2 cellular contexts compared by ENCODE assay signal in the genomic region with DNA sequence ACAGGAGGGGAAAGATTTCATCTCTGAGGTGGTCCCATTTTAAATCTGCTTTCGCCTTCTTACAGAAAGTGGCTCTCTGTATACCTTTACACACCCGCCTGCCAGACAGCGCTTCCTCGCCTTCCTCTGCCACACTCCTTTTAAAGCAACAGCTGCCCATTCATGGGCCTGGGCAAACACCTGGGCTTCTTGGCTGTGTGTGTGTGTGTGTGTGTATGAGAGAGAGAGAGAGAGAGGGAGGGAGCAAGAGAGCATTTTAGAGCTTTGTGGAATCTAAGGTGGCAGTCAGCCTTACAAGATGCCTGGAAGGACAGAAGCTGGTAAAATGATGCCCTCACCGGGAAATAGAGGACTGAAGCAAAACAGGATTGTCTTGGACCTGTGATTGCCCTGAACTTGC.
TF ChIP-seq lines count a peak whose summit lies in the region.

No MANE protein-coding gene starts in this region.

TF ChIP-seq in WTC11, 78 proteins besides CTCF, POLR2A, EP300 and RAD21 (continued from another document):
- TF ChIP-seq, protein P1, sequence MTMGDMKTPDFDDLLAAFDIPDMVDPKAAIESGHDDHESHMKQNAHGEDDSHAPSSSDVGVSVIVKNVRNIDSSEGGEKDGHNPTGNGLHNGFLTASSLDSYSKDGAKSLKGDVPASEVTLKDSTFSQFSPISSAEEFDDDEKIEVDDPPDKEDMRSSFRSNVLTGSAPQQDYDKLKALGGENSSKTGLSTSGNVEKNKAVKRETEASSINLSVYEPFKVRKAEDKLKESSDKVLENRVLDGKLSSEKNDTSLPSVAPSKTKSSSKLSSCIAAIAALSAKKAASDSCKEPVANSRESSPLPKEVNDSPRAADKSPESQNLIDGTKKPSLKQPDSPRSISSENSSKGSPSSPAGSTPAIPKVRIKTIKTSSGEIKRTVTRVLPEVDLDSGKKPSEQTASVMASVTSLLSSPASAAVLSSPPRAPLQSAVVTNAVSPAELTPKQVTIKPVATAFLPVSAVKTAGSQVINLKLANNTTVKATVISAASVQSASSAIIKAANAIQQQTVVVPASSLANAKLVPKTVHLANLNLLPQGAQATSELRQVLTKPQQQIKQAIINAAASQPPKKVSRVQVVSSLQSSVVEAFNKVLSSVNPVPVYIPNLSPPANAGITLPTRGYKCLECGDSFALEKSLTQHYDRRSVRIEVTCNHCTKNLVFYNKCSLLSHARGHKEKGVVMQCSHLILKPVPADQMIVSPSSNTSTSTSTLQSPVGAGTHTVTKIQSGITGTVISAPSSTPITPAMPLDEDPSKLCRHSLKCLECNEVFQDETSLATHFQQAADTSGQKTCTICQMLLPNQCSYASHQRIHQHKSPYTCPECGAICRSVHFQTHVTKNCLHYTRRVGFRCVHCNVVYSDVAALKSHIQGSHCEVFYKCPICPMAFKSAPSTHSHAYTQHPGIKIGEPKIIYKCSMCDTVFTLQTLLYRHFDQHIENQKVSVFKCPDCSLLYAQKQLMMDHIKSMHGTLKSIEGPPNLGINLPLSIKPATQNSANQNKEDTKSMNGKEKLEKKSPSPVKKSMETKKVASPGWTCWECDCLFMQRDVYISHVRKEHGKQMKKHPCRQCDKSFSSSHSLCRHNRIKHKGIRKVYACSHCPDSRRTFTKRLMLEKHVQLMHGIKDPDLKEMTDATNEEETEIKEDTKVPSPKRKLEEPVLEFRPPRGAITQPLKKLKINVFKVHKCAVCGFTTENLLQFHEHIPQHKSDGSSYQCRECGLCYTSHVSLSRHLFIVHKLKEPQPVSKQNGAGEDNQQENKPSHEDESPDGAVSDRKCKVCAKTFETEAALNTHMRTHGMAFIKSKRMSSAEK (CRISPR knock-in tag; IDR thresholded peaks at IDR 0.05; ENCODE audit: borderline replicate concordance), result no peak
- TF ChIP-seq ETV6 (CRISPR knock-in tag; IDR thresholded peaks at IDR 0.05) (no peak), CREM (CRISPR knock-in tag; IDR thresholded peaks at IDR 0.05) (no peak), ZNF423 (CRISPR knock-in tag; IDR thresholded peaks at IDR 0.05) (no peak), SMAD3 (CRISPR knock-in tag; IDR thresholded peaks at IDR 0.05; ENCODE audit: borderline replicate concordance) (no peak), EMX1 (CRISPR knock-in tag; IDR thresholded peaks at IDR 0.05) (no peak)
- TF ChIP-seq, protein P2, sequence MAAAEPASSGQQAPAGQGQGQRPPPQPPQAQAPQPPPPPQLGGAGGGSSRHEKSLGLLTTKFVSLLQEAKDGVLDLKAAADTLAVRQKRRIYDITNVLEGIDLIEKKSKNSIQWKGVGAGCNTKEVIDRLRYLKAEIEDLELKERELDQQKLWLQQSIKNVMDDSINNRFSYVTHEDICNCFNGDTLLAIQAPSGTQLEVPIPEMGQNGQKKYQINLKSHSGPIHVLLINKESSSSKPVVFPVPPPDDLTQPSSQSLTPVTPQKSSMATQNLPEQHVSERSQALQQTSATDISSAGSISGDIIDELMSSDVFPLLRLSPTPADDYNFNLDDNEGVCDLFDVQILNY (CRISPR knock-in tag; IDR thresholded peaks at IDR 0.05), result no peak
- TF ChIP-seq, protein P3, sequence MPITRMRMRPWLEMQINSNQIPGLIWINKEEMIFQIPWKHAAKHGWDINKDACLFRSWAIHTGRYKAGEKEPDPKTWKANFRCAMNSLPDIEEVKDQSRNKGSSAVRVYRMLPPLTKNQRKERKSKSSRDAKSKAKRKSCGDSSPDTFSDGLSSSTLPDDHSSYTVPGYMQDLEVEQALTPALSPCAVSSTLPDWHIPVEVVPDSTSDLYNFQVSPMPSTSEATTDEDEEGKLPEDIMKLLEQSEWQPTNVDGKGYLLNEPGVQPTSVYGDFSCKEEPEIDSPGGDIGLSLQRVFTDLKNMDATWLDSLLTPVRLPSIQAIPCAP (CRISPR knock-in tag; IDR thresholded peaks at IDR 0.05), result no peak

TF ChIP-seq in neural cell, 6 proteins besides CTCF, POLR2A, EP300 and RAD21 (continued from another document):
- TF ChIP-seq, protein P4, sequence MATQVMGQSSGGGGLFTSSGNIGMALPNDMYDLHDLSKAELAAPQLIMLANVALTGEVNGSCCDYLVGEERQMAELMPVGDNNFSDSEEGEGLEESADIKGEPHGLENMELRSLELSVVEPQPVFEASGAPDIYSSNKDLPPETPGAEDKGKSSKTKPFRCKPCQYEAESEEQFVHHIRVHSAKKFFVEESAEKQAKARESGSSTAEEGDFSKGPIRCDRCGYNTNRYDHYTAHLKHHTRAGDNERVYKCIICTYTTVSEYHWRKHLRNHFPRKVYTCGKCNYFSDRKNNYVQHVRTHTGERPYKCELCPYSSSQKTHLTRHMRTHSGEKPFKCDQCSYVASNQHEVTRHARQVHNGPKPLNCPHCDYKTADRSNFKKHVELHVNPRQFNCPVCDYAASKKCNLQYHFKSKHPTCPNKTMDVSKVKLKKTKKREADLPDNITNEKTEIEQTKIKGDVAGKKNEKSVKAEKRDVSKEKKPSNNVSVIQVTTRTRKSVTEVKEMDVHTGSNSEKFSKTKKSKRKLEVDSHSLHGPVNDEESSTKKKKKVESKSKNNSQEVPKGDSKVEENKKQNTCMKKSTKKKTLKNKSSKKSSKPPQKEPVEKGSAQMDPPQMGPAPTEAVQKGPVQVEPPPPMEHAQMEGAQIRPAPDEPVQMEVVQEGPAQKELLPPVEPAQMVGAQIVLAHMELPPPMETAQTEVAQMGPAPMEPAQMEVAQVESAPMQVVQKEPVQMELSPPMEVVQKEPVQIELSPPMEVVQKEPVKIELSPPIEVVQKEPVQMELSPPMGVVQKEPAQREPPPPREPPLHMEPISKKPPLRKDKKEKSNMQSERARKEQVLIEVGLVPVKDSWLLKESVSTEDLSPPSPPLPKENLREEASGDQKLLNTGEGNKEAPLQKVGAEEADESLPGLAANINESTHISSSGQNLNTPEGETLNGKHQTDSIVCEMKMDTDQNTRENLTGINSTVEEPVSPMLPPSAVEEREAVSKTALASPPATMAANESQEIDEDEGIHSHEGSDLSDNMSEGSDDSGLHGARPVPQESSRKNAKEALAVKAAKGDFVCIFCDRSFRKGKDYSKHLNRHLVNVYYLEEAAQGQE (IDR thresholded peaks at IDR 0.05; ENCODE audit: borderline replicate concordance), result no peak
- no peak for TF ChIP-seq POLR2AphosphoS5 (IDR thresholded peaks at IDR 0.05)
- TF ChIP-seq SMC3 (conservative IDR thresholded peaks at IDR 0.05; ENCODE audit: poor library complexity), result no peak
- no peak for TF ChIP-seq EZH2 (IDR thresholded peaks at IDR 0.05; ENCODE audit: borderline replicate concordance, insufficient read depth, low read length, poor library complexity, severe bottlenecking)
